In genomic region chr12:25320123-25321006, GRCh38 we compare ENCODE assay signal across 8 cellular contexts.
DNase-seq lines count a peak whose midpoint lies in the region; ATAC-seq, FAIRE-seq and TF ChIP-seq lines count a peak whose summit lies in the region.

No MANE protein-coding gene starts in this region.

- H3K36me3 Mint-ChIP-seq in activated B cell treated with CpG ODN at 0.5 μM for 24 hours (ENCODE audit: low read depth): no peaks in the 10 kb centered on the region

- TF ChIP-seq CTCF in activated B cell treated with CpG ODN at 0.5 μM for 24 hours (IDR thresholded peaks at IDR 0.05): no peak

- peak; percentile 67 for ATAC-seq in GM19043 (IDR thresholded peaks at IDR 0.05; ENCODE audit: low read depth, unreplicated experiment)
- ATAC-seq in HG03060 (IDR thresholded peaks at IDR 0.05; ENCODE audit: low read depth, unreplicated experiment): peak; percentile 43
- ATAC-seq in activated B cell treated with CpG ODN at 0.5 μM for 24 hours (ENCODE audit: low read depth): peak; percentile 71

- H3K27me3 Mint-ChIP-seq in activated B cell treated with CpG ODN at 0.5 μM for 24 hours: no peaks in the 10 kb centered on the region

- peaks cover 73% of the 10 kb centered on the region for H3K4me1 Mint-ChIP-seq in activated B cell treated with CpG ODN at 0.5 μM for 24 hours

- POLR2A ChIA-PET in activated B cell treated with CpG ODN at 0.5 μM for 24 hours (lab: Charles Lee): interaction anchor here (0.9 to 5.2 kb wide), 8 partner anchors 9 to 79 kb away, joined by 3 to 48 read pairs (median 4); partner anchors contain the start of gene KRAS

- CTCF ChIA-PET in activated B cell treated with CpG ODN at 0.5 μM for 24 hours (lab: Charles Lee): interaction anchor here (1.0 to 2.0 kb wide), 2 partner anchors 67 to 79 kb away, joined by 4 to 9 read pairs; no protein-coding TSS in a partner anchor

- DNase-seq in CD1c-positive myeloid dendritic cell (ENCODE audit: extremely low spot score) (peak; percentile 27), activated B cell treated with CpG ODN at 0.5 μM for 24 hours (no peak), frontal cortex (ENCODE audit: low spot score in 2 of 2) (no peak), GF-D8 (lab: John Stamatoyannopoulos, UW) (no peak), COLO829 (ENCODE audit: low spot score) (no peak)
- DNase-seq in activated effector memory CD4-positive, alpha-beta T cell treated with anti-CD3 and anti-CD28 coated beads, Interleukin-2, amount 50 U/mL, for 16 hours: no peak

- peaks cover 2% of the 10 kb centered on the region for H3K9me3 Mint-ChIP-seq in activated B cell treated with CpG ODN at 0.5 μM for 24 hours

- FAIRE-seq in frontal cortex (lab: Jason Lieb, UNC): no peak

- H3K27ac Mint-ChIP-seq in activated B cell treated with CpG ODN at 0.5 μM for 24 hours: peak overlapping the region; percentile 83

- intact Hi-C loops in activated B cell treated with CpG ODN at 0.5 μM for 24 hours (cut with micrococcal nuclease): loop anchor here (1.0 kb wide), 3 partner anchors 12 to 69 kb away; no protein-coding TSS in a partner anchor

- H3K4me3 Mint-ChIP-seq in activated B cell treated with CpG ODN at 0.5 μM for 24 hours: peak overlapping the region; percentile 52
